ENCODE assay signal across 10 cellular contexts in genomic region chr12:40107803-40108620, GRCh38. TPM values are rescaled to one million over a fixed set of nuclear protein-coding genes. Genes with fewer than 3 reads are reported as not detected.
DNase-seq lines count a peak whose midpoint lies in the region; ATAC-seq, FAIRE-seq and TF ChIP-seq lines count a peak whose summit lies in the region.
"Had no signal": no experiment of that assay in that cellular context is flagged by ENCODE, and none has a peak within 500 bp of the region (broad histone marks: within the 10 kb centered on the region; RNA-seq: fewer than 3 reads in every experiment).

No MANE protein-coding gene starts in this region.

- intact Hi-C loops in HepG2 (cut with micrococcal nuclease; ENCODE audit: unreplicated experiment) (loop anchor here (1.0 to 5.0 kb wide), 4 partner anchors 56 to 343 kb away; no protein-coding TSS in a partner anchor), right lobe of liver (cut with DNase I) (loop anchor here (10.0 kb wide), 2 partner anchors 73 to 343 kb away; no protein-coding TSS in a partner anchor)

- no peak for TF ChIP-seq EP300 in HepG2 (IDR thresholded peaks at IDR 0.05; ENCODE audit: low read depth in 2 of 2, low read length in 2 of 2)
- no peak for TF ChIP-seq EP300 in HepG2 (CRISPR knock-in tag; IDR thresholded peaks at IDR 0.05; ENCODE audit: borderline replicate concordance)

- CTCF ChIA-PET in HepG2 (lab: Yijun Ruan, JAX; ENCODE audit: low intra/inter-chr PET ratio, low total read pairs), result interaction anchor here (1.5 to 3.1 kb wide), 2 partner anchors 97 to 343 kb away, joined by 7 to 26 read pairs; no protein-coding TSS in a partner anchor
- CTCF ChIA-PET in activated CD8-positive, alpha-beta T cell treated with anti-CD3 and anti-CD28 coated beads, Interleukin-2, amount 10 ng/mL, durations not matched to agents 7 days and 5 days (lab: Charles Lee), result interaction anchor here (0.6 to 8.1 kb wide), 10 partner anchors 10 to 491 kb away, joined by 3 to 121 read pairs (median 4); partner anchors contain the start of gene ABCD2

- H3K27me3 Mint-ChIP-seq in activated CD8-positive, alpha-beta T cell treated with anti-CD3 and anti-CD28 coated beads, Interleukin-2, amount 10 ng/mL, durations not matched to agents 7 days and 5 days (ENCODE audit: low read depth), result peaks cover 11% of the 10 kb centered on the region
- H3K27me3 Mint-ChIP-seq in immature natural killer cell (ENCODE audit: low read depth in 3 of 3) (peaks cover 5 to 13% (median 9%) of the 10 kb centered on the region in 3 donors), type B pancreatic cell (peaks cover 7% of the 10 kb centered on the region)

- TF ChIP-seq RAD21 in HepG2 (CRISPR knock-in tag; IDR thresholded peaks at IDR 0.05), result no peak

- no peak overlapping the region for H2AFZ ChIP-seq in HepG2 (ENCODE audit: low read length)

- peaks cover 32% of the 10 kb centered on the region for H3K4me1 Mint-ChIP-seq in activated CD8-positive, alpha-beta T cell treated with anti-CD3 and anti-CD28 coated beads, Interleukin-2, amount 10 ng/mL, durations not matched to agents 7 days and 5 days (ENCODE audit: low read depth)
- H3K4me1 Mint-ChIP-seq in immature natural killer cell, result peaks cover 30 to 36% of the 10 kb centered on the region in 2 donors
- H3K4me1 Mint-ChIP-seq in type B pancreatic cell (ENCODE audit: unreplicated experiment), result peaks cover 22% of the 10 kb centered on the region

- TF ChIP-seq CTCF in HepG2 (CRISPR knock-in tag; IDR thresholded peaks at IDR 0.05) (no peak), right lobe of liver (IDR thresholded peaks at IDR 0.05) (peak in 1 of 4 donors; percentile 8), type B pancreatic cell (conservative IDR thresholded peaks at IDR 0.05) (peak; percentile 55)

- H3K79me2 ChIP-seq in HepG2 (ENCODE audit: insufficient read depth, low read length), result peaks cover 5% of the 10 kb centered on the region

- H3K36me3 ChIP-seq in HepG2 (replicated peaks in 1 of 2; ENCODE audit: control insufficient read depth in 1 of 2, insufficient read depth in 2 of 2, low read length in 2 of 2), result no peaks in the 10 kb centered on the region
- no peaks in the 10 kb centered on the region for H3K36me3 ChIP-seq in right lobe of liver
- no peaks in the 10 kb centered on the region for H3K36me3 ChIP-seq in H7 (replicated peaks; ENCODE audit: control insufficient read depth, insufficient read depth, low read length)
- H3K36me3 ChIP-seq: SJCRH30 had no signal

- POLR2A ChIA-PET in HepG2 (lab: Yijun Ruan, JAX), result no interaction called here
- POLR2A ChIA-PET in activated CD8-positive, alpha-beta T cell treated with anti-CD3 and anti-CD28 coated beads, Interleukin-2, amount 10 ng/mL, durations not matched to agents 7 days and 5 days (lab: Charles Lee), result no interaction called here

- H3K9me3 ChIP-seq in HepG2 (ENCODE audit: low read length) (no peaks in the 10 kb centered on the region), right lobe of liver (no peaks in the 10 kb centered on the region)
- H3K9me3 ChIP-seq: SJCRH30 had no signal

- ATAC-seq in HepG2 (no peak), right lobe of liver (no peak), GM18858 (IDR thresholded peaks at IDR 0.05; ENCODE audit: unreplicated experiment) (no peak)
- no peak for ATAC-seq in activated CD8-positive, alpha-beta T cell treated with anti-CD3 and anti-CD28 coated beads, Interleukin-2, amount 10 ng/mL, durations not matched to agents 7 days and 5 days

- no peak overlapping the region for H3K9ac ChIP-seq in HepG2 (ENCODE audit: insufficient read depth, low read depth, low read length)

- no peaks in the 10 kb centered on the region for H3K36me3 Mint-ChIP-seq in activated CD8-positive, alpha-beta T cell treated with anti-CD3 and anti-CD28 coated beads, Interleukin-2, amount 10 ng/mL, durations not matched to agents 7 days and 5 days (ENCODE audit: low read depth)
- H3K36me3 Mint-ChIP-seq in immature natural killer cell (no peaks in the 10 kb centered on the region), type B pancreatic cell (no peaks in the 10 kb centered on the region)

- peak overlapping the region; percentile 94 for H3K4me2 ChIP-seq in HepG2 (ENCODE audit: low read depth, low read length)

- FAIRE-seq in HepG2 (lab: Jason Lieb, UNC), result no peak

- BruUV-seq in HepG2 (replicated peaks; lab: Mats Ljungman, UMichigan), result no TSS peak

- WGBS in HepG2 (ENCODE audit: low lambda C conversion rate), result 39% methylated on average over 29 of the region's 29 CpGs
- 72% methylated on average over 24 of the region's 29 CpGs for WGBS in right lobe of liver (ENCODE audit: insufficient coverage, low coverage, low lambda C conversion rate, missing lambda C conversion rate)

- no peaks in the 10 kb centered on the region; a peak in 3 of 5 replicates for H3K27me3 ChIP-seq in HepG2 (ENCODE audit: control insufficient read depth in 1 of 2, insufficient read depth in 2 of 2, low read length in 2 of 2)
- H3K27me3 ChIP-seq in right lobe of liver, result no peaks in the 10 kb centered on the region
- H3K27me3 ChIP-seq in H7 (ENCODE audit: control insufficient read depth, insufficient read depth, low read length), result peaks cover 2% of the 10 kb centered on the region; the same call in 1 of the 2 replicates
- H3K27me3 ChIP-seq: foreskin keratinocyte, SJCRH30 had no signal

- H3K4me3 Mint-ChIP-seq in activated CD8-positive, alpha-beta T cell treated with anti-CD3 and anti-CD28 coated beads, Interleukin-2, amount 10 ng/mL, durations not matched to agents 7 days and 5 days, result peak overlapping the region; percentile 78
- H3K4me3 Mint-ChIP-seq in immature natural killer cell, result peak overlapping the region; percentile 81 to 95 (median 90)
- H3K4me3 Mint-ChIP-seq in type B pancreatic cell, result peak overlapping the region; percentile 72

- DNase-seq in HepG2 (ENCODE audit: low spot score) (no peak), right lobe of liver (no peak), immature natural killer cell (no peak), type B pancreatic cell (ENCODE audit: extremely low spot score, unreplicated experiment) (no peak), nucleus accumbens (lab: John Stamatoyannopoulos, UW) (no peak), H7 (no peak)
- DNase-seq in activated CD8-positive, alpha-beta T cell treated with anti-CD3 and anti-CD28 coated beads, Interleukin-2, amount 10 ng/mL, durations not matched to agents 7 days and 5 days, result no peak

- peak overlapping the region in 1 of 3 experiments; percentile 14; a peak in 2 of 6 replicates for H3K4me3 ChIP-seq in HepG2 (replicated peaks in 1 of 3; ENCODE audit: insufficient read depth in 1 of 3, low read depth in 2 of 3, low read length in 3 of 3)
- H3K4me3 ChIP-seq in right lobe of liver, result no peak overlapping the region
- H3K4me3 ChIP-seq in H7 (ENCODE audit: insufficient read depth, low read depth, low read length), result no peak overlapping the region

- no peaks in the 10 kb centered on the region for H4K20me1 ChIP-seq in HepG2 (ENCODE audit: insufficient read depth, low read length)

- TF ChIP-seq POLR2A in HepG2 (IDR thresholded peaks at IDR 0.05; ENCODE audit: insufficient read depth in 1 of 2, low read depth in 2 of 2, low read length in 2 of 2) (no peak), right lobe of liver (IDR thresholded peaks at IDR 0.05) (no peak)

- no peaks in the 10 kb centered on the region for H3K9me3 Mint-ChIP-seq in activated CD8-positive, alpha-beta T cell treated with anti-CD3 and anti-CD28 coated beads, Interleukin-2, amount 10 ng/mL, durations not matched to agents 7 days and 5 days (ENCODE audit: insufficient read depth)
- no peaks in the 10 kb centered on the region for H3K9me3 Mint-ChIP-seq in immature natural killer cell
- H3K9me3 Mint-ChIP-seq in type B pancreatic cell, result no peaks in the 10 kb centered on the region

- in situ Hi-C loops in HepG2 (cut with HindIII; ENCODE audit: extremely low pct_ligation_motif_present, low pct_unique_long_range_greater_than_20kb), result loop anchor here (5.0 to 25.0 kb wide), 3 partner anchors 96 to 521 kb away; no protein-coding TSS in a partner anchor

- no peak overlapping the region for H3K27ac Mint-ChIP-seq in activated CD8-positive, alpha-beta T cell treated with anti-CD3 and anti-CD28 coated beads, Interleukin-2, amount 10 ng/mL, durations not matched to agents 7 days and 5 days
- H3K27ac Mint-ChIP-seq in immature natural killer cell (peak overlapping the region in 2 of 6 donors; percentile 62 to 91), type B pancreatic cell (peak overlapping the region; percentile 46)

- peaks cover 39% of the 10 kb centered on the region for H3K4me1 ChIP-seq in HepG2 (ENCODE audit: insufficient read depth, low read length)
- H3K4me1 ChIP-seq in right lobe of liver, result peaks cover 0 to 14% (median 0%) of the 10 kb centered on the region in 4 donors

- H3K27ac ChIP-seq in HepG2 (ENCODE audit: extremely low read length, insufficient read depth, low read length) (no peak overlapping the region), right lobe of liver (no peak overlapping the region)
- H3K27ac ChIP-seq: foreskin keratinocyte, SJCRH30 had no signal

RNA-seq across cellular contexts. Expression of gene SLC2A13, which starts 2.1 kb away (rescaled TPM):
- total RNA-seq in HepG2 (2016; rRNA removed; fragmentation: Illumina TruSeq; extraction: Trizol), result 3.2 and 6.0 TPM in 2 replicates
- 1.1 and 1.6 TPM in 2 replicates for total RNA-seq in HepG2 (2016; cell fraction: cytosol; rRNA removed; fragmentation: Illumina TruSeq; extraction: Trizol; ENCODE audit: low read depth)
- total RNA-seq in HepG2 (2016; cell fraction: insoluble cytoplasmic fraction; rRNA removed; fragmentation: Illumina TruSeq; extraction: Trizol), result 2.6 and 4.9 TPM in 2 replicates
- total RNA-seq in HepG2 (2016; cell fraction: membrane; rRNA removed; fragmentation: Illumina TruSeq; extraction: Trizol), result 1.3 and 1.8 TPM in 2 replicates
- 17.4 and 20.6 TPM in 2 replicates for total RNA-seq in HepG2 (2016; cell fraction: nucleus; rRNA removed; fragmentation: Illumina TruSeq; extraction: Trizol)
- polyA plus RNA-seq in HepG2 (2011; rRNA removed), result 4.7 and 5.5 TPM in 2 replicates
- 1.2 and 1.7 TPM in 2 replicates for polyA plus RNA-seq in HepG2 (2011; cell fraction: cytosol; rRNA removed)
- polyA plus RNA-seq in HepG2 (2011; cell fraction: nucleus; rRNA removed), result 11.3 and 13.6 TPM in 2 replicates
- polyA plus RNA-seq in HepG2 (2012), result 2.6 and 3.8 TPM in 2 replicates
- polyA plus RNA-seq in HepG2 (2016; cell fraction: cytosol; fragmentation: Illumina TruSeq; extraction: Trizol; ENCODE audit: low read depth), result 0.16 and 0.17 TPM in 2 replicates
- polyA plus RNA-seq in HepG2 (2016; cell fraction: insoluble cytoplasmic fraction; fragmentation: Illumina TruSeq; extraction: Trizol; ENCODE audit: low read depth), result 2.0 and 2.2 TPM in 2 replicates
- 0.46 and 0.58 TPM in 2 replicates for polyA plus RNA-seq in HepG2 (2016; cell fraction: membrane; fragmentation: Illumina TruSeq; extraction: Trizol; ENCODE audit: low read depth)
- polyA plus RNA-seq in HepG2 (2016; cell fraction: nucleus; fragmentation: Illumina TruSeq; extraction: Trizol; ENCODE audit: insufficient read depth, low read depth), result 10.4 and 10.7 TPM in 2 replicates
- polyA minus RNA-seq in HepG2 (2011; rRNA and poly(A)+ RNA removed; ENCODE audit: low replicate concordance), result 8.5 and 31.5 TPM in 2 replicates
- polyA minus RNA-seq in HepG2 (2011; cell fraction: cytosol; rRNA and poly(A)+ RNA removed), result 5.6 and 6.1 TPM in 2 replicates
- polyA minus RNA-seq in HepG2 (2011; cell fraction: nucleus; rRNA and poly(A)+ RNA removed), result 31.5 and 36.4 TPM in 2 replicates
- 10 to 100 TPM in 1 of 6 experiments, 1 to 10 TPM in 5; 5.2 to 11.7 (median 8.7) TPM for total RNA-seq in right lobe of liver
- 1 to 10 TPM; 5.2 to 5.4 TPM for total RNA-seq in activated CD8-positive, alpha-beta T cell treated with anti-CD3 and anti-CD28 coated beads, Interleukin-2, amount 10 ng/mL, durations not matched to agents 7 days and 5 days
- polyA plus RNA-seq in immature natural killer cell, result 1 to 10 TPM in 2 of 3 donors, not detected in 1; 1.8 to 5.9 TPM
- total RNA-seq in type B pancreatic cell (ENCODE audit: low replicate concordance), result 7.1 and 9.4 TPM in 2 replicates
- 13.8 and 20.1 TPM in 2 replicates for total RNA-seq in H7 (2014; rRNA removed; shearing (Covaris generic))
